Comparison of ENCODE assay signal across 8 cellular contexts in genomic region chr20:309841-310644, GRCh38. TPM values are rescaled to one million over a fixed set of nuclear protein-coding genes. Genes with fewer than 3 reads are reported as not detected.
DNase-seq lines count a peak whose midpoint lies in the region; ATAC-seq, FAIRE-seq and TF ChIP-seq lines count a peak whose summit lies in the region.

No MANE protein-coding gene starts in this region.

- peaks cover 9% of the 10 kb centered on the region for H3K4me1 Mint-ChIP-seq in astrocyte (ENCODE audit: low read depth, unreplicated experiment)

- no peaks in the 10 kb centered on the region for H3K9me3 Mint-ChIP-seq in astrocyte (ENCODE audit: unreplicated experiment)

- ATAC-seq in psoas muscle, result peak; percentile 99 to 100 (median 100)

- H3K9me3 ChIP-seq in astrocyte (ENCODE audit: insufficient read depth, low read depth, low read length), result no peaks in the 10 kb centered on the region
- no peaks in the 10 kb centered on the region for H3K9me3 ChIP-seq in psoas muscle
- H3K9me3 ChIP-seq in uterus, result no peaks in the 10 kb centered on the region

- H3K9ac ChIP-seq in astrocyte (ENCODE audit: low read length), result peak overlapping the region; percentile 88

- H2AFZ ChIP-seq in astrocyte (ENCODE audit: low read depth, low read length), result peak overlapping the region; percentile 80

- peak overlapping the region; percentile 84 for H3K4me3 Mint-ChIP-seq in astrocyte (ENCODE audit: unreplicated experiment)

- H3K27me3 ChIP-seq in astrocyte (ENCODE audit: insufficient read depth, low read length), result no peaks in the 10 kb centered on the region
- no peaks in the 10 kb centered on the region for H3K27me3 ChIP-seq in psoas muscle (ENCODE audit: insufficient read depth in 3 of 3, low read length in 2 of 3)
- H3K27me3 ChIP-seq in uterus, result no peaks in the 10 kb centered on the region

- peaks cover 21% of the 10 kb centered on the region for H3K4me1 ChIP-seq in astrocyte (ENCODE audit: insufficient read depth, low read length)
- no peaks in the 10 kb centered on the region for H3K4me1 ChIP-seq in psoas muscle
- no peaks in the 10 kb centered on the region for H3K4me1 ChIP-seq in uterus

- peak overlapping the region; percentile 93 for H3K4me2 ChIP-seq in astrocyte (ENCODE audit: low read length)

- H3K79me2 ChIP-seq in astrocyte (ENCODE audit: insufficient read depth, low read length), result no peaks in the 10 kb centered on the region

- TF ChIP-seq POLR2A in H54 (IDR thresholded peaks at IDR 0.05; ENCODE audit: low read depth, low read length) (peak; percentile 50; the same call in 1 of the 2 replicates), uterus (IDR thresholded peaks at IDR 0.05) (peak in 1 of 2 donors; percentile 36)

- peak overlapping the region; percentile 95 for H3K27ac Mint-ChIP-seq in astrocyte (ENCODE audit: unreplicated experiment)

- H3K27ac ChIP-seq in astrocyte (ENCODE audit: low read depth, low read length), result peak overlapping the region; percentile 96
- peak overlapping the region; percentile 41 for H3K27ac ChIP-seq in psoas muscle
- H3K27ac ChIP-seq in uterus, result peak overlapping the region; percentile 82 to 86

- 3 to 6% (median 5%) methylated on average over 27 to 31 of the region's 31 CpGs for WGBS in psoas muscle, 3 donors

- no peaks in the 10 kb centered on the region for H3K27me3 Mint-ChIP-seq in astrocyte (ENCODE audit: low read depth, unreplicated experiment)

- no peaks in the 10 kb centered on the region for H3K36me3 Mint-ChIP-seq in astrocyte (ENCODE audit: low read depth, unreplicated experiment)

- H3K4me3 ChIP-seq in astrocyte (ENCODE audit: insufficient read depth, low read depth, low read length) (peak overlapping the region; percentile 59), psoas muscle (peak overlapping the region; percentile 60), uterus (peak overlapping the region; percentile 38 to 42)

- intact Hi-C loops in psoas muscle (cut with DNase I), result no loop called here
- intact Hi-C loops in uterus (cut with DNase I; ENCODE audit: low total_unique reads), result no loop called here

- H3K36me3 ChIP-seq in astrocyte (ENCODE audit: insufficient read depth, low read length) (no peaks in the 10 kb centered on the region), psoas muscle (ENCODE audit: insufficient read depth in 1 of 2, low read depth in 1 of 2) (no peaks in the 10 kb centered on the region), uterus (no peaks in the 10 kb centered on the region)

- FAIRE-seq in H54 (lab: Jason Lieb, UNC) (no peak), astrocyte (lab: Jason Lieb, UNC) (peak; percentile 82)

- DNase-seq in ELF-1 (ENCODE audit: low read depth, low spot score) (peak; percentile 99), H54 (ENCODE audit: insufficient read length, low spot score) (peak; percentile 95), MV-4-11 (lab: John Stamatoyannopoulos, UW) (peak; percentile 98), T-helper 2 cell (peak; percentile 34 to 85 (median 61)), astrocyte (ENCODE audit: low read depth) (peak; percentile 98), hepatic stellate cell (ENCODE audit: low spot score) (peak; percentile 99), psoas muscle (peak; percentile 98), uterus (peak; percentile 98 to 99)

- no peaks in the 10 kb centered on the region for H4K20me1 ChIP-seq in astrocyte (ENCODE audit: insufficient read depth, low read length)

- TF ChIP-seq CTCF in astrocyte (IDR thresholded peaks at IDR 0.05; ENCODE audit: insufficient read depth, low read depth, low read length) (no peak), psoas muscle (IDR thresholded peaks at IDR 0.05) (no peak), uterus (IDR thresholded peaks at IDR 0.05) (no peak)

RNA-seq across cellular contexts. Expression of gene ZCCHC3, which starts 12.7 kb away (rescaled TPM):
- total RNA-seq in astrocyte (18.6 and 20.2 TPM in 2 replicates), psoas muscle (10 to 100 TPM in 1 of 4 donors, 1 to 10 TPM in 3; 9.3 to 10.2 (median 9.5) TPM), uterus (10 to 100 TPM in 3 of 4 donors, 1 to 10 TPM in 1; 3.3 to 56.7 (median 19.2) TPM)
- polyA plus RNA-seq in psoas muscle, result 1 to 10 TPM; 6.8 to 8.4 (median 7.9) TPM

RNA-seq across cellular contexts. Expression of gene SOX12, which starts 15.3 kb away (rescaled TPM):
- total RNA-seq in astrocyte (43.4 and 45.1 TPM in 2 replicates), psoas muscle (1 to 10 TPM; 1.2 to 5.7 (median 5.2) TPM), uterus (10 to 100 TPM in 1 of 4 donors, 1 to 10 TPM in 3; 2.4 to 21.9 (median 7.4) TPM)
- polyA plus RNA-seq in psoas muscle, result 1 to 10 TPM; 1.9 to 3.6 (median 2.3) TPM

RNA-seq across cellular contexts. Expression of gene C20orf96, which starts 19.5 kb away (rescaled TPM):
- total RNA-seq in astrocyte, result 10.1 and 10.7 TPM in 2 replicates
- 1 to 10 TPM; 1.0 to 2.1 (median 1.5) TPM for total RNA-seq in psoas muscle
- polyA plus RNA-seq in psoas muscle, result 1 to 10 TPM; 1.3 to 2.1 (median 1.9) TPM
- total RNA-seq in uterus, result 10 to 100 TPM in 2 of 4 donors, 1 to 10 TPM in 2; 2.8 to 18.2 (median 11.2) TPM

RNA-seq across cellular contexts. Expression of gene NRSN2, which starts 36.9 kb away (rescaled TPM):
- total RNA-seq in astrocyte (57.8 and 64.0 TPM in 2 replicates), psoas muscle (1 to 10 TPM; 3.0 to 5.0 (median 3.9) TPM), uterus (10 to 100 TPM; 10.2 to 65.6 (median 28.7) TPM)
- 1 to 10 TPM; 1.6 to 3.4 (median 3.1) TPM for polyA plus RNA-seq in psoas muscle

RNA-seq across cellular contexts. Expression of gene DEFB132, which starts 52.5 kb away (rescaled TPM):
- total RNA-seq in astrocyte (not detected in 2 replicates), psoas muscle (not detected), uterus (not detected)
- polyA plus RNA-seq in psoas muscle, result not detected

Comparison
In these comparisons a context has a peak if more than half of its experiments do, and no peak if none do; other contexts are left out.
1. Peak in every context shown above with its lines: DNase-seq, ATAC-seq, H3K4me3 ChIP-seq and H3K27ac ChIP-seq.
2. H3K27ac ChIP-seq: peak in every context shown above with its lines; median percentile 96 in astrocyte; 84 in uterus; 41 in psoas muscle.